Comparison of ENCODE assay signal across 1 cellular context in genomic region chr1:104746994-104747393, GRCh38.
TF ChIP-seq lines count a peak whose summit lies in the region.

No MANE protein-coding gene starts in this region.

TF ChIP-seq in GM12878, 131 proteins besides CTCF, POLR2A, EP300 and RAD21 (continues in another document):
- TF ChIP-seq PAX5 (IDR thresholded peaks at IDR 0.05; ENCODE audit: borderline replicate concordance, low read depth, low read length) = no peak
- TF ChIP-seq TCF12 (IDR thresholded peaks at IDR 0.05; ENCODE audit: low read depth, low read length) = no peak
- TF ChIP-seq BRCA1 (IDR thresholded peaks at IDR 0.05; ENCODE audit: low read depth, low read length) = no peak
- TF ChIP-seq MTA2 (IDR thresholded peaks at IDR 0.05; ENCODE audit: low read depth) = peak; percentile 80; the same call in 1 of the 2 replicates
- TF ChIP-seq, protein P1, sequence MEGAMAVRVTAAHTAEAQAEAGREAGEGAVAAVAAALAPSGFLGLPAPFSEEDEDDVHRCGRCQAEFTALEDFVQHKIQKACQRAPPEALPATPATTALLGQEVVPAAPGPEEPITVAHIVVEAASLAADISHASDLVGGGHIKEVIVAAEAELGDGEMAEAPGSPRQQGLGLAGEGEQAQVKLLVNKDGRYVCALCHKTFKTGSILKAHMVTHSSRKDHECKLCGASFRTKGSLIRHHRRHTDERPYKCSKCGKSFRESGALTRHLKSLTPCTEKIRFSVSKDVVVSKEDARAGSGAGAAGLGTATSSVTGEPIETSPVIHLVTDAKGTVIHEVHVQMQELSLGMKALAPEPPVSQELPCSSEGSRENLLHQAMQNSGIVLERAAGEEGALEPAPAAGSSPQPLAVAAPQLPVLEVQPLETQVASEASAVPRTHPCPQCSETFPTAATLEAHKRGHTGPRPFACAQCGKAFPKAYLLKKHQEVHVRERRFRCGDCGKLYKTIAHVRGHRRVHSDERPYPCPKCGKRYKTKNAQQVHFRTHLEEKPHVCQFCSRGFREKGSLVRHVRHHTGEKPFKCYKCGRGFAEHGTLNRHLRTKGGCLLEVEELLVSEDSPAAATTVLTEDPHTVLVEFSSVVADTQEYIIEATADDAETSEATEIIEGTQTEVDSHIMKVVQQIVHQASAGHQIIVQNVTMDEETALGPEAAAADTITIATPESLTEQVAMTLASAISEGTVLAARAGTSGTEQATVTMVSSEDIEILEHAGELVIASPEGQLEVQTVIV (IDR thresholded peaks at IDR 0.05; ENCODE audit: borderline replicate concordance, partially characterized antibody) = no peak
- no peak for TF ChIP-seq HDAC2 (IDR thresholded peaks at IDR 0.05)
- TF ChIP-seq WRNIP1 (IDR thresholded peaks at IDR 0.05; ENCODE audit: borderline replicate concordance, low read depth, low read length) = no peak
- TF ChIP-seq IKZF2 (IDR thresholded peaks at IDR 0.05) = peak; percentile 62 to 63; a peak in 2 of 4 replicates
- TF ChIP-seq EGR1 (IDR thresholded peaks at IDR 0.05; ENCODE audit: borderline replicate concordance in 1 of 2, low read depth in 2 of 2, low read length in 2 of 2) = no peak
- no peak for TF ChIP-seq HDAC6 (IDR thresholded peaks at IDR 0.05; ENCODE audit: unreplicated experiment)
- no peak for TF ChIP-seq NFXL1 (IDR thresholded peaks at IDR 0.05; ENCODE audit: borderline replicate concordance)
- TF ChIP-seq ZZZ3 (IDR thresholded peaks at IDR 0.05; ENCODE audit: control insufficient read depth, insufficient read length, low read depth) = no peak
- TF ChIP-seq, protein P2, sequence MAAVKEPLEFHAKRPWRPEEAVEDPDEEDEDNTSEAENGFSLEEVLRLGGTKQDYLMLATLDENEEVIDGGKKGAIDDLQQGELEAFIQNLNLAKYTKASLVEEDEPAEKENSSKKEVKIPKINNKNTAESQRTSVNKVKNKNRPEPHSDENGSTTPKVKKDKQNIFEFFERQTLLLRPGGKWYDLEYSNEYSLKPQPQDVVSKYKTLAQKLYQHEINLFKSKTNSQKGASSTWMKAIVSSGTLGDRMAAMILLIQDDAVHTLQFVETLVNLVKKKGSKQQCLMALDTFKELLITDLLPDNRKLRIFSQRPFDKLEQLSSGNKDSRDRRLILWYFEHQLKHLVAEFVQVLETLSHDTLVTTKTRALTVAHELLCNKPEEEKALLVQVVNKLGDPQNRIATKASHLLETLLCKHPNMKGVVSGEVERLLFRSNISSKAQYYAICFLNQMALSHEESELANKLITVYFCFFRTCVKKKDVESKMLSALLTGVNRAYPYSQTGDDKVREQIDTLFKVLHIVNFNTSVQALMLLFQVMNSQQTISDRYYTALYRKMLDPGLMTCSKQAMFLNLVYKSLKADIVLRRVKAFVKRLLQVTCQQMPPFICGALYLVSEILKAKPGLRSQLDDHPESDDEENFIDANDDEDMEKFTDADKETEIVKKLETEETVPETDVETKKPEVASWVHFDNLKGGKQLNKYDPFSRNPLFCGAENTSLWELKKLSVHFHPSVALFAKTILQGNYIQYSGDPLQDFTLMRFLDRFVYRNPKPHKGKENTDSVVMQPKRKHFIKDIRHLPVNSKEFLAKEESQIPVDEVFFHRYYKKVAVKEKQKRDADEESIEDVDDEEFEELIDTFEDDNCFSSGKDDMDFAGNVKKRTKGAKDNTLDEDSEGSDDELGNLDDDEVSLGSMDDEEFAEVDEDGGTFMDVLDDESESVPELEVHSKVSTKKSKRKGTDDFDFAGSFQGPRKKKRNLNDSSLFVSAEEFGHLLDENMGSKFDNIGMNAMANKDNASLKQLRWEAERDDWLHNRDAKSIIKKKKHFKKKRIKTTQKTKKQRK (IDR thresholded peaks at IDR 0.05; ENCODE audit: low read depth, low read length) = no peak
- TF ChIP-seq SIX5 (IDR thresholded peaks at IDR 0.05; ENCODE audit: low read depth, low read length, severe bottlenecking) = no peak
- no peak for TF ChIP-seq RBBP5 (conservative IDR thresholded peaks at IDR 0.05)
- TF ChIP-seq TCF7 (IDR thresholded peaks at IDR 0.05; ENCODE audit: borderline replicate concordance) = no peak
- peak; percentile 59; the same call in 1 of the 2 replicates for TF ChIP-seq IKZF1 (conservative IDR thresholded peaks at IDR 0.05)
- peak; percentile 57; the same call in 1 of the 2 replicates for TF ChIP-seq NR2F1 (conservative IDR thresholded peaks at IDR 0.05)
- no peak for TF ChIP-seq ESRRA (IDR thresholded peaks at IDR 0.05; ENCODE audit: low read length)
- no peak for TF ChIP-seq PRDM15 (CRISPR knock-in tag; IDR thresholded peaks at IDR 0.05)
- no peak for TF ChIP-seq ZBED1 (IDR thresholded peaks at IDR 0.05; ENCODE audit: borderline replicate concordance)
- no peak for TF ChIP-seq EZH2 (IDR thresholded peaks at IDR 0.05; ENCODE audit: borderline replicate concordance, control insufficient read depth, low read depth, low read length)
- TF ChIP-seq SMC3 (IDR thresholded peaks at IDR 0.05; ENCODE audit: borderline replicate concordance, low read length) = no peak
- no peak for TF ChIP-seq GABPA (IDR thresholded peaks at IDR 0.05; ENCODE audit: low read depth)
- no peak for TF ChIP-seq IRF4 (IDR thresholded peaks at IDR 0.05; ENCODE audit: low read depth, low read length)
- no peak for TF ChIP-seq REST (IDR thresholded peaks at IDR 0.05; ENCODE audit: low read depth, low read length)
- no peak for TF ChIP-seq FOS (IDR thresholded peaks at IDR 0.05; ENCODE audit: borderline replicate concordance, extremely low read depth, insufficient read length)
- TF ChIP-seq ZBTB4 (CRISPR knock-in tag; IDR thresholded peaks at IDR 0.05) = no peak
- no peak for TF ChIP-seq TARDBP (IDR thresholded peaks at IDR 0.05; ENCODE audit: borderline replicate concordance)
- no peak for TF ChIP-seq ZSCAN29 (IDR thresholded peaks at IDR 0.05)
- TF ChIP-seq SUPT20H (IDR thresholded peaks at IDR 0.05; ENCODE audit: borderline replicate concordance, control insufficient read depth, low read depth, low read length) = no peak
- 0 out of 2 replicates have a peak, but pooled peaks have one; percentile 20 for TF ChIP-seq ATF7 (IDR thresholded peaks at IDR 0.05; ENCODE audit: low read depth)
- no peak for TF ChIP-seq CREM (IDR thresholded peaks at IDR 0.05; ENCODE audit: low read depth)
- TF ChIP-seq, protein P3, sequence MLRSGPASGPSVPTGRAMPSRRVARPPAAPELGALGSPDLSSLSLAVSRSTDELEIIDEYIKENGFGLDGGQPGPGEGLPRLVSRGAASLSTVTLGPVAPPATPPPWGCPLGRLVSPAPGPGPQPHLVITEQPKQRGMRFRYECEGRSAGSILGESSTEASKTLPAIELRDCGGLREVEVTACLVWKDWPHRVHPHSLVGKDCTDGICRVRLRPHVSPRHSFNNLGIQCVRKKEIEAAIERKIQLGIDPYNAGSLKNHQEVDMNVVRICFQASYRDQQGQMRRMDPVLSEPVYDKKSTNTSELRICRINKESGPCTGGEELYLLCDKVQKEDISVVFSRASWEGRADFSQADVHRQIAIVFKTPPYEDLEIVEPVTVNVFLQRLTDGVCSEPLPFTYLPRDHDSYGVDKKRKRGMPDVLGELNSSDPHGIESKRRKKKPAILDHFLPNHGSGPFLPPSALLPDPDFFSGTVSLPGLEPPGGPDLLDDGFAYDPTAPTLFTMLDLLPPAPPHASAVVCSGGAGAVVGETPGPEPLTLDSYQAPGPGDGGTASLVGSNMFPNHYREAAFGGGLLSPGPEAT (IDR thresholded peaks at IDR 0.05; ENCODE audit: low read depth) = peak; percentile 45; the same call in 1 of the 2 replicates
- TF ChIP-seq SP1 (IDR thresholded peaks at IDR 0.05; ENCODE audit: low read depth, low read length) = no peak
- TF ChIP-seq SKIL (IDR thresholded peaks at IDR 0.05; ENCODE audit: low read depth, poor library complexity, severe bottlenecking) = no peak
- peak; percentile 58 for TF ChIP-seq DPF2 (IDR thresholded peaks at IDR 0.05)
- 0 out of 2 replicates have a peak, but pooled peaks have one; percentile 13 for TF ChIP-seq PKNOX1 (IDR thresholded peaks at IDR 0.05)
- TF ChIP-seq RB1 (IDR thresholded peaks at IDR 0.05; ENCODE audit: borderline replicate concordance) = no peak
- TF ChIP-seq CHD4 (IDR thresholded peaks at IDR 0.05) = no peak
